11 cellular contexts compared by ENCODE assay signal in genomic region chr14:20440882-20441281, GRCh38. TPM values are rescaled to one million over a fixed set of nuclear protein-coding genes. Genes with fewer than 3 reads are reported as not detected.
DNase-seq lines count a peak whose midpoint lies in the region; ATAC-seq and TF ChIP-seq lines count a peak whose summit lies in the region.
"Had no signal": no experiment of that assay in that cellular context is flagged by ENCODE, and none has a peak within 500 bp of the region (broad histone marks: within the 10 kb centered on the region; RNA-seq: fewer than 3 reads in every experiment).

No MANE protein-coding gene starts in this region.

- no peak for TF ChIP-seq CTCF in GM20000 (IDR thresholded peaks at IDR 0.05; ENCODE audit: extremely low read depth, missing control alignments)

- H3K27me3 ChIP-seq in CD4-positive, alpha-beta memory T cell (ENCODE audit: insufficient read depth, low read length) = no peaks in the 10 kb centered on the region

- H3K4me3 Mint-ChIP-seq in CD4-positive, alpha-beta memory T cell = peak overlapping the region in 4 of 8 donors; percentile 14 to 68 (median 35)
- H3K4me3 Mint-ChIP-seq in T-helper 17 cell = peak overlapping the region; percentile 22

- H3K4me3 ChIP-seq in CD4-positive, alpha-beta memory T cell (ENCODE audit: low read length in 2 of 2) = no peak overlapping the region

- peak overlapping the region; percentile 53 to 89 (median 68) for H3K27ac Mint-ChIP-seq in CD4-positive, alpha-beta memory T cell
- peak overlapping the region; percentile 68 for H3K27ac Mint-ChIP-seq in T-helper 17 cell

- H3K36me3 Mint-ChIP-seq in CD4-positive, alpha-beta memory T cell = peaks cover 1 to 4% of the 10 kb centered on the region in 2 donors
- peaks cover 4% of the 10 kb centered on the region for H3K36me3 Mint-ChIP-seq in T-helper 17 cell (ENCODE audit: low read depth)

- H3K36me3 ChIP-seq in CD4-positive, alpha-beta memory T cell (ENCODE audit: insufficient read depth, low read length) = no peaks in the 10 kb centered on the region

- in situ Hi-C loops in ACHN (cut with HindIII; ENCODE audit: low pct_ligation_motif_present, low pct_unique_long_range_greater_than_20kb, low sequenced_read_pairs) = no loop called here

- peaks cover 17% of the 10 kb centered on the region for H3K4me1 ChIP-seq in CD4-positive, alpha-beta memory T cell (ENCODE audit: insufficient read depth, low read length)

- no peaks in the 10 kb centered on the region for H3K9me3 Mint-ChIP-seq in CD4-positive, alpha-beta memory T cell

- intact Hi-C loops in CD4-positive, alpha-beta memory T cell (cut with micrococcal nuclease) = no loop called here
- intact Hi-C loops in left cardiac atrium (cut with DNase I) = no loop called here

- no peaks in the 10 kb centered on the region for H3K27me3 Mint-ChIP-seq in CD4-positive, alpha-beta memory T cell
- H3K27me3 Mint-ChIP-seq in T-helper 17 cell = no peaks in the 10 kb centered on the region

- CTCF ChIA-PET in CD4-positive, alpha-beta memory T cell (lab: Charles Lee; ENCODE audit: partially characterized antibody) = interaction anchor here (1.0 to 3.1 kb wide), 2 partner anchors 26 to 113 kb away, joined by 3 to 14 read pairs; no protein-coding TSS in a partner anchor

- DNase-seq in CD4-positive, alpha-beta memory T cell = peak in 3 of 5 donors; percentile 12 to 36 (median 22)
- DNase-seq in GM20000 (ENCODE audit: low spot score) = peak; percentile 69
- DNase-seq in T-helper 17 cell = no peak
- DNase-seq in left cardiac atrium = no peak
- no peak for DNase-seq in NCI-H2171 (lab: John Stamatoyannopoulos, UW)
- no peak for DNase-seq in ACHN
- DNase-seq in NCI-H526 (lab: John Stamatoyannopoulos, UW) = no peak
- DNase-seq: midbrain, NCI-H1436 treated with DMSO at 0.1 percent for 48 hours had no signal

- H3K9me3 ChIP-seq in CD4-positive, alpha-beta memory T cell (ENCODE audit: control insufficient read depth in 1 of 2, low read length in 2 of 2) = no peaks in the 10 kb centered on the region
- H3K9me3 ChIP-seq in T-helper 17 cell (ENCODE audit: control insufficient read depth, low read length, poor library complexity, severe bottlenecking) = no peaks in the 10 kb centered on the region

- no peak overlapping the region for H3K27ac ChIP-seq in CD4-positive, alpha-beta memory T cell (ENCODE audit: low read depth, low read length)

- POLR2A ChIA-PET in CD4-positive, alpha-beta memory T cell (lab: Charles Lee; ENCODE audit: partially characterized antibody) = interaction anchor here (0.5 to 2.9 kb wide), 3 partner anchors 14 to 775 kb away, joined by 3 to 9 read pairs (median 5); partner anchors contain the start of genes APEX1, OSGEP and PIP4P1

- peaks cover 9 to 27% (median 15%) of the 10 kb centered on the region in 4 donors for H3K4me1 Mint-ChIP-seq in CD4-positive, alpha-beta memory T cell
- H3K4me1 Mint-ChIP-seq in T-helper 17 cell = peaks cover 21% of the 10 kb centered on the region

- ATAC-seq in T-helper 17 cell (peak; percentile 99), esophagus mucosa (peak; percentile 50), left cardiac atrium (no peak)

RNA-seq across cellular contexts. Expression of gene KLHL33, which starts 4.9 kb away (rescaled TPM):
- total RNA-seq in CD4-positive, alpha-beta memory T cell = under 1 TPM; 0.14 to 0.15 TPM
- polyA plus RNA-seq in CD4-positive, alpha-beta memory T cell = not detected
- total RNA-seq in T-helper 17 cell (under 1 TPM; 0.39 to 0.47 TPM), esophagus mucosa (0.04 TPM), left cardiac atrium (under 1 TPM; 0.34 to 0.77 TPM)
- total RNA-seq: T-helper 1 cell treated with Interleukin-12 subunit alpha and Interleukin-12 subunit beta and Interleukin-4 antibody, amounts not matched to agents 30 ng/mL and 1 ng/mL, for 36 hours had no signal

RNA-seq across cellular contexts. Expression of gene OSGEP, which starts 13.7 kb away (rescaled TPM):
- total RNA-seq in CD4-positive, alpha-beta memory T cell = 10 to 100 TPM; 72.3 to 75.9 TPM
- 10 to 100 TPM; 39.3 to 41.8 TPM for polyA plus RNA-seq in CD4-positive, alpha-beta memory T cell
- total RNA-seq in T-helper 17 cell = 10 to 100 TPM; 48.9 to 55.3 TPM
- total RNA-seq in esophagus mucosa = 16.2 TPM
- 10 to 100 TPM; 15.4 to 23.5 TPM for total RNA-seq in left cardiac atrium

RNA-seq across cellular contexts. Expression of gene APEX1, which starts 14.1 kb away (rescaled TPM):
- 100 to 1,000 TPM; 102 to 105 TPM for total RNA-seq in CD4-positive, alpha-beta memory T cell
- 100 to 1,000 TPM; 138 to 144 TPM for polyA plus RNA-seq in CD4-positive, alpha-beta memory T cell
- total RNA-seq in T-helper 17 cell (100 to 1,000 TPM in 1 of 2 donors, 10 to 100 TPM in 1; 89.6 to 113 TPM), esophagus mucosa (119 TPM), left cardiac atrium (10 to 100 TPM; 68.3 to 91.5 TPM)

RNA-seq across cellular contexts. Expression of gene PIP4P1, which starts 20.4 kb away (rescaled TPM):
- 10 to 100 TPM; 77.8 to 78.1 TPM for total RNA-seq in CD4-positive, alpha-beta memory T cell
- polyA plus RNA-seq in CD4-positive, alpha-beta memory T cell = 10 to 100 TPM; 32.4 to 44.3 TPM
- total RNA-seq in T-helper 17 cell = 10 to 100 TPM; 58.5 to 58.9 TPM
- total RNA-seq in esophagus mucosa = 22.8 TPM
- total RNA-seq in left cardiac atrium = 10 to 100 TPM; 19.5 to 23.2 TPM

RNA-seq across cellular contexts. Expression of gene TEP1, which starts 27.6 kb away (rescaled TPM):
- 10 to 100 TPM; 66.7 to 67.3 TPM for total RNA-seq in CD4-positive, alpha-beta memory T cell
- 1 to 10 TPM in 1 of 2 donors, not detected in 1; 6.8 TPM for polyA plus RNA-seq in CD4-positive, alpha-beta memory T cell
- total RNA-seq in T-helper 17 cell = 10 to 100 TPM; 36.9 to 43.9 TPM
- total RNA-seq in esophagus mucosa = 17.2 TPM
- 10 to 100 TPM; 13.1 to 17.1 TPM for total RNA-seq in left cardiac atrium

Comparison
In these comparisons a context has a peak if more than half of its experiments do, and no peak if none do; other contexts are left out.
1. DNase-seq: peak in CD4-positive, alpha-beta memory T cell (3 of 5) and GM20000 (single experiment); none in T-helper 17 cell (0 of 3), left cardiac atrium (single experiment), NCI-H2171 (single experiment), ACHN (single experiment) and NCI-H526 (0 of 2).
2. ATAC-seq: peak in T-helper 17 cell (single experiment) and esophagus mucosa (single experiment); none in left cardiac atrium (0 of 2).